2 cellular contexts compared by ENCODE assay signal in genomic region chr17:62643496-62643895, GRCh38.
TF ChIP-seq lines count a peak whose summit lies in the region.

No MANE protein-coding gene starts in this region.

TF ChIP-seq in K562, 482 proteins besides CTCF, POLR2A, EP300 and RAD21:
- TF ChIP-seq SRSF9 (IDR thresholded peaks at IDR 0.05; ENCODE audit: borderline replicate concordance, low read depth, low read length) (no peak), ZNF146 (CRISPR knock-in tag; IDR thresholded peaks at IDR 0.05; ENCODE audit: unreplicated experiment) (peak; percentile 10)

TF ChIP-seq in endothelial cell of umbilical vein, 7 proteins besides CTCF, POLR2A, EP300 and RAD21:
- TF ChIP-seq MYC (IDR thresholded peaks at IDR 0.05; ENCODE audit: low read depth, low read length), result no peak
- peak; percentile 16 for TF ChIP-seq GATA2 (IDR thresholded peaks at IDR 0.05; ENCODE audit: insufficient read depth, insufficient read length, low read depth, low read length)
- no peak for TF ChIP-seq POLR2AphosphoS5 (IDR thresholded peaks at IDR 0.05; ENCODE audit: insufficient read depth, low read depth, low read length)
- no peak for TF ChIP-seq JUN (IDR thresholded peaks at IDR 0.05; ENCODE audit: borderline replicate concordance, insufficient read depth, insufficient read length, low read depth)
- no peak for TF ChIP-seq FOS (IDR thresholded peaks at IDR 0.05; ENCODE audit: borderline replicate concordance, insufficient read depth, low read length)
- no peak for TF ChIP-seq MAX (IDR thresholded peaks at IDR 0.05; ENCODE audit: insufficient read depth, insufficient read length)
- TF ChIP-seq EZH2 (IDR thresholded peaks at IDR 0.05; ENCODE audit: borderline replicate concordance, low read depth, low read length, severe bottlenecking), result no peak
TF ChIP-seq in endothelial cell of umbilical vein: peak in this region for 1.
